In genomic region chr10:60456053-60456452, GRCh38 we compare ENCODE assay signal across 19 cellular contexts.
DNase-seq lines count a peak whose midpoint lies in the region; ATAC-seq, FAIRE-seq and TF ChIP-seq lines count a peak whose summit lies in the region.
"Had no signal": no experiment of that assay in that cellular context is flagged by ENCODE, and none has a peak within 500 bp of the region (broad histone marks: within the 10 kb centered on the region; RNA-seq: fewer than 3 reads in every experiment).

No MANE protein-coding gene starts in this region.

- peaks cover 19% of the 10 kb centered on the region for H3K4me1 Mint-ChIP-seq in activated T-helper 17 cell treated with anti-CD3 and anti-CD28 coated beads, Interleukin-2, amount 50 U/mL, for 72 hours

- H3K27ac ChIP-seq in A673 (ENCODE audit: low read depth, low read length, poor library complexity, severe bottlenecking) = no peak overlapping the region
- H3K27ac ChIP-seq: A549, body of pancreas had no signal

- no peaks in the 10 kb centered on the region for H3K27me3 Mint-ChIP-seq in activated T-helper 17 cell treated with anti-CD3 and anti-CD28 coated beads, Interleukin-2, amount 50 U/mL, for 72 hours
- H3K27me3 Mint-ChIP-seq: stimulated activated naive CD8-positive, alpha-beta T cell treated with anti-CD3 and anti-CD28 coated beads, Interleukin-15, amount 100 ng/mL, for 72 hours had no signal

- H3K27ac Mint-ChIP-seq in activated T-helper 17 cell treated with anti-CD3 and anti-CD28 coated beads, Interleukin-2, amount 50 U/mL, for 72 hours = no peak overlapping the region
- H3K27ac Mint-ChIP-seq: activated naive CD4-positive, alpha-beta T cell treated with anti-CD3 and anti-CD28 coated beads for 36 hours; CD8-positive, alpha-beta T cell; stimulated activated naive CD8-positive, alpha-beta T cell treated with anti-CD3 and anti-CD28 coated beads, Interleukin-15, amount 100 ng/mL, for 72 hours had no signal

- CTCF ChIA-PET in A673 (lab: Charles Lee) = no interaction called here

- POLR2A ChIA-PET in A673 (lab: Charles Lee; ENCODE audit: low non-redundant PET) = no interaction called here

- peaks cover 6% of the 10 kb centered on the region for H3K36me3 Mint-ChIP-seq in activated T-helper 17 cell treated with anti-CD3 and anti-CD28 coated beads, Interleukin-2, amount 50 U/mL, for 72 hours (ENCODE audit: low read depth)
- H3K36me3 Mint-ChIP-seq: CD8-positive, alpha-beta T cell had no signal

- no peak overlapping the region for H3K4me3 Mint-ChIP-seq in activated T-helper 17 cell treated with anti-CD3 and anti-CD28 coated beads, Interleukin-2, amount 50 U/mL, for 72 hours
- H3K4me3 Mint-ChIP-seq: activated naive CD4-positive, alpha-beta T cell treated with anti-CD3 and anti-CD28 coated beads for 36 hours; CD8-positive, alpha-beta T cell; stimulated activated naive CD8-positive, alpha-beta T cell treated with anti-CD3 and anti-CD28 coated beads, Interleukin-15, amount 100 ng/mL, for 72 hours had no signal

- H3K4me1 ChIP-seq in A673 (ENCODE audit: insufficient read depth, low read length, poor library complexity, severe bottlenecking) = no peaks in the 10 kb centered on the region
- H3K4me1 ChIP-seq: A549 had no signal

- intact Hi-C loops in A673 (cut with micrococcal nuclease; ENCODE audit: unreplicated experiment) = no loop called here

- DNase-seq in A673 (ENCODE audit: low spot score) (no peak), H54 (ENCODE audit: insufficient read length, low spot score) (no peak), foreskin fibroblast (peak in 1 of 2 donors; percentile 61), GM12891 (ENCODE audit: insufficient read length, low spot score) (no peak), mucosa of gallbladder (ENCODE audit: low spot score) (no peak), NCI-H1092 (lab: John Stamatoyannopoulos, UW) (no peak), NCI-H526 treated with DMSO at 0.1 percent for 48 hours (lab: John Stamatoyannopoulos, UW) (no peak)
- DNase-seq: activated CD4-positive, alpha-beta T cell treated with anti-CD3 and anti-CD28 coated beads for 4 hours; activated naive CD4-positive, alpha-beta T cell treated with anti-CD3 and anti-CD28 coated beads for 36 hours; body of pancreas; CD8-positive, alpha-beta T cell; DND-41; hypothalamus; left colon; NCI-H2081; NCI-H510A treated with DMSO at 0.1 percent for 48 hours; stimulated activated naive CD8-positive, alpha-beta T cell treated with anti-CD3 and anti-CD28 coated beads, Interleukin-15, amount 100 ng/mL, for 72 hours had no signal

- no peak for TF ChIP-seq POLR2A in H54 (IDR thresholded peaks at IDR 0.05; ENCODE audit: low read depth, low read length)
- no peak for TF ChIP-seq POLR2A in GM12891 (IDR thresholded peaks at IDR 0.05; ENCODE audit: low read depth, low read length)

- no peaks in the 10 kb centered on the region for H3K36me3 ChIP-seq in A673 (ENCODE audit: insufficient read depth, low read length, poor library complexity, severe bottlenecking)

- FAIRE-seq in H54 (lab: Jason Lieb, UNC) (peak; percentile 23), GM12891 (lab: Jason Lieb, UNC) (no peak)
- FAIRE-seq: A549 had no signal

- BruUV-seq in A673 (replicated peaks; lab: Mats Ljungman, UMichigan) = no TSS peak

- no peak overlapping the region for H3K4me3 ChIP-seq in A673 (ENCODE audit: low read depth, low read length, poor library complexity, severe bottlenecking)
- no peak overlapping the region for H3K4me3 ChIP-seq in foreskin fibroblast (ENCODE audit: low read depth in 1 of 2, low read length in 2 of 2)
- H3K4me3 ChIP-seq: A549, body of pancreas had no signal

- 0 out of 2 replicates have a peak, but pooled peaks have one; percentile 15 for TF ChIP-seq CTCF in A673 (conservative IDR thresholded peaks at IDR 0.05; ENCODE audit: low read depth, low read length)
- TF ChIP-seq CTCF in foreskin fibroblast (IDR thresholded peaks at IDR 0.05; ENCODE audit: low read depth, low read length) = peak; percentile 11

- H3K27me3 ChIP-seq in A673 (replicated peaks; ENCODE audit: insufficient read depth, low read depth, low read length, poor library complexity) = no peaks in the 10 kb centered on the region
- H3K27me3 ChIP-seq: body of pancreas had no signal

- peak; percentile 51 for ATAC-seq in activated T-helper 17 cell treated with anti-CD3 and anti-CD28 coated beads, Interleukin-2, amount 50 U/mL, for 72 hours (replicated peaks)
- ATAC-seq: A549; body of pancreas; CD8-positive, alpha-beta T cell; left colon; stimulated activated naive CD8-positive, alpha-beta T cell treated with anti-CD3 and anti-CD28 coated beads, Interleukin-15, amount 100 ng/mL, for 72 hours had no signal

- H3K9me3 ChIP-seq in A673 (ENCODE audit: low read depth, low read length, poor library complexity, severe bottlenecking) = no peaks in the 10 kb centered on the region
- H3K9me3 ChIP-seq: A549, body of pancreas had no signal

- no peaks in the 10 kb centered on the region for H3K9me3 Mint-ChIP-seq in activated T-helper 17 cell treated with anti-CD3 and anti-CD28 coated beads, Interleukin-2, amount 50 U/mL, for 72 hours
- H3K9me3 Mint-ChIP-seq: activated naive CD4-positive, alpha-beta T cell treated with anti-CD3 and anti-CD28 coated beads for 36 hours; CD8-positive, alpha-beta T cell; stimulated activated naive CD8-positive, alpha-beta T cell treated with anti-CD3 and anti-CD28 coated beads, Interleukin-15, amount 100 ng/mL, for 72 hours had no signal

TF ChIP-seq in GM12891, 5 proteins besides CTCF, POLR2A, EP300 and RAD21:
- TF ChIP-seq PAX5 (IDR thresholded peaks at IDR 0.05; ENCODE audit: insufficient read depth, low read length, severe bottlenecking) = no peak
- TF ChIP-seq SPI1 (IDR thresholded peaks at IDR 0.05; ENCODE audit: low read depth, low read length) = no peak
- no peak for TF ChIP-seq TAF1 (IDR thresholded peaks at IDR 0.05; ENCODE audit: low read depth, low read length)
- no peak for TF ChIP-seq POLR2AphosphoS5 (IDR thresholded peaks at IDR 0.05; ENCODE audit: low read depth, low read length)
- TF ChIP-seq POU2F2 (IDR thresholded peaks at IDR 0.05; ENCODE audit: low read depth, low read length) = no peak
